ENCODE assay signal across 34 cellular contexts in genomic region chr9:4058931-4059330, GRCh38.
"Had no signal": no experiment of that assay in that cellular context is flagged by ENCODE, and none has a peak within 500 bp of the region (broad histone marks: within the 10 kb centered on the region; RNA-seq: fewer than 3 reads in every experiment).

No MANE protein-coding gene starts in this region.

- H3K27ac ChIP-seq: adrenal gland, brain microvascular endothelial cell, breast epithelium, WERI-Rb-1 had no signal

- DNase-seq: activated CD4-positive, alpha-beta memory T cell treated with anti-CD3 and anti-CD28 coated beads, Interleukin-2, amount 10 ng/mL, durations not matched to agents 7 days and 5 days; activated CD4-positive, alpha-beta T cell treated with anti-CD3 and anti-CD28 coated beads for 1 hour; activated CD4-positive, alpha-beta T cell treated with anti-CD3 and anti-CD28 coated beads for 36 hours; activated CD4-positive, alpha-beta T cell treated with anti-CD3 and anti-CD28 coated beads for 48 hours; activated CD4-positive, alpha-beta T cell treated with anti-CD3 and anti-CD28 coated beads, Interleukin-2, amount 10 ng/mL, durations not matched to agents 7 days and 5 days; activated CD4-positive, alpha-beta T cell treated with anti-CD3 and anti-CD28 coated beads, Interleukin-2, amount 50 U/mL, for 48 hours; activated CD4-positive, CD25-positive, alpha-beta regulatory T cell; activated CD8-positive, alpha-beta memory T cell treated with anti-CD3 and anti-CD28 coated beads for 24 hours; activated CD8-positive, alpha-beta memory T cell treated with anti-CD3 and anti-CD28 coated beads, Interleukin-2, amount 10 ng/mL, durations not matched to agents 7 days and 5 days; activated CD8-positive, alpha-beta memory T cell treated with anti-CD3 and anti-CD28 coated beads, Interleukin-2, amount 50 U/mL, for 48 hours; activated CD8-positive, alpha-beta T cell treated with anti-CD3 and anti-CD28 coated beads, Interleukin-2, amount 10 ng/mL, durations not matched to agents 7 days and 5 days; activated effector memory CD4-positive, alpha-beta T cell treated with Interleukin-2 at 50 U/mL for 16 hours; activated gamma-delta T cell; activated naive CD4-positive, alpha-beta T cell treated with anti-CD3 and anti-CD28 coated beads, Interleukin-2, amount 10 ng/mL, durations not matched to agents 7 days and 5 days; activated naive CD4-positive, alpha-beta T cell treated with Interleukin-2 at 50 U/mL for 16 hours; activated T-cell treated with anti-CD3 and anti-CD28 coated beads, Interleukin-2, amount 50 U/mL, for 24 hours; activated T-cell treated with anti-CD3 and anti-CD28 coated beads, Interleukin-2, amount 50 U/mL, for 48 hours; adrenal gland; amniotic stem cell; aorta; brain microvascular endothelial cell; central memory CD4-positive, alpha-beta T cell; T-helper 1 cell; T-helper 2 cell; T-helper 9 cell; WERI-Rb-1 had no signal

- H3K36me3 ChIP-seq: adrenal gland, brain microvascular endothelial cell, breast epithelium, WERI-Rb-1 had no signal

- H3K4me1 ChIP-seq: adrenal gland, breast epithelium had no signal

- H3K27me3 ChIP-seq: adrenal gland, brain microvascular endothelial cell, breast epithelium had no signal

- H3K4me1 Mint-ChIP-seq: activated CD4-positive, alpha-beta memory T cell treated with anti-CD3 and anti-CD28 coated beads, Interleukin-2, amount 10 ng/mL, durations not matched to agents 7 days and 5 days; activated CD4-positive, alpha-beta T cell treated with anti-CD3 and anti-CD28 coated beads for 36 hours; activated CD4-positive, alpha-beta T cell treated with anti-CD3 and anti-CD28 coated beads, Interleukin-2, amount 10 ng/mL, durations not matched to agents 7 days and 5 days; activated CD8-positive, alpha-beta memory T cell treated with anti-CD3 and anti-CD28 coated beads, Interleukin-2, amount 10 ng/mL, durations not matched to agents 7 days and 5 days; activated naive CD4-positive, alpha-beta T cell treated with anti-CD3 and anti-CD28 coated beads, Interleukin-2, amount 10 ng/mL, durations not matched to agents 7 days and 5 days; activated naive CD4-positive, alpha-beta T cell treated with anti-CD3 and anti-CD28 coated beads, Interleukin-2, amount 50 U/mL, for 24 hours; WTC11 had no signal

- H3K4me3 Mint-ChIP-seq: activated CD4-positive, alpha-beta memory T cell treated with anti-CD3 and anti-CD28 coated beads, Interleukin-2, amount 10 ng/mL, durations not matched to agents 7 days and 5 days; activated CD4-positive, alpha-beta T cell treated with anti-CD3 and anti-CD28 coated beads for 36 hours; activated CD4-positive, alpha-beta T cell treated with anti-CD3 and anti-CD28 coated beads, Interleukin-2, amount 10 ng/mL, durations not matched to agents 7 days and 5 days; activated CD8-positive, alpha-beta memory T cell treated with anti-CD3 and anti-CD28 coated beads, Interleukin-2, amount 10 ng/mL, durations not matched to agents 7 days and 5 days; activated CD8-positive, alpha-beta T cell treated with anti-CD3 and anti-CD28 coated beads, Interleukin-2, amount 10 ng/mL, durations not matched to agents 7 days and 5 days; activated naive CD4-positive, alpha-beta T cell treated with anti-CD3 and anti-CD28 coated beads, Interleukin-2, amount 10 ng/mL, durations not matched to agents 7 days and 5 days; activated naive CD4-positive, alpha-beta T cell treated with anti-CD3 and anti-CD28 coated beads, Interleukin-2, amount 50 U/mL, for 24 hours; activated naive CD8-positive, alpha-beta T cell; activated T-cell treated with anti-CD3 and anti-CD28 coated beads, Interleukin-2, amount 50 U/mL, for 24 hours; T-helper 1 cell treated with Interleukin-12 subunit alpha and Interleukin-12 subunit beta and Interleukin-4 antibody, amounts not matched to agents 30 μg/mL and 1 μg/mL, for 36 hours; T-helper 2 cell treated with Interferon-gamma antibody and Interleukin-4, amounts not matched to agents 5 μg/mL and 100 μg/mL, for 36 hours; WTC11 had no signal

- H3K27ac Mint-ChIP-seq: activated CD4-positive, alpha-beta memory T cell treated with anti-CD3 and anti-CD28 coated beads, Interleukin-2, amount 10 ng/mL, durations not matched to agents 7 days and 5 days; activated CD4-positive, alpha-beta T cell treated with anti-CD3 and anti-CD28 coated beads for 36 hours; activated CD4-positive, alpha-beta T cell treated with anti-CD3 and anti-CD28 coated beads, Interleukin-2, amount 10 ng/mL, durations not matched to agents 7 days and 5 days; activated CD8-positive, alpha-beta memory T cell treated with anti-CD3 and anti-CD28 coated beads, Interleukin-2, amount 10 ng/mL, durations not matched to agents 7 days and 5 days; activated CD8-positive, alpha-beta T cell treated with anti-CD3 and anti-CD28 coated beads, Interleukin-2, amount 10 ng/mL, durations not matched to agents 7 days and 5 days; activated naive CD4-positive, alpha-beta T cell treated with anti-CD3 and anti-CD28 coated beads, Interleukin-2, amount 10 ng/mL, durations not matched to agents 7 days and 5 days; activated naive CD4-positive, alpha-beta T cell treated with anti-CD3 and anti-CD28 coated beads, Interleukin-2, amount 50 U/mL, for 24 hours; activated naive CD8-positive, alpha-beta T cell; activated T-cell treated with anti-CD3 and anti-CD28 coated beads, Interleukin-2, amount 50 U/mL, for 24 hours; activated T-helper 2 cell treated with anti-CD3 and anti-CD28 coated beads, Interferon-gamma antibody, Interleukin-2, Interleukin-4, amounts not matched to agents 10 μg/mL and 5 μg/mL and 100 μg/mL, durations not matched to agents 14 hours and 24 hours and 36 hours; T-helper 1 cell treated with Interleukin-12 subunit alpha and Interleukin-12 subunit beta and Interleukin-4 antibody, amounts not matched to agents 30 μg/mL and 1 μg/mL, for 36 hours; T-helper 2 cell treated with Interferon-gamma antibody and Interleukin-4, amounts not matched to agents 5 μg/mL and 100 μg/mL, for 36 hours; WTC11 had no signal

- H3K27me3 Mint-ChIP-seq: activated CD4-positive, alpha-beta T cell treated with anti-CD3 and anti-CD28 coated beads for 36 hours; activated CD4-positive, alpha-beta T cell treated with anti-CD3 and anti-CD28 coated beads, Interleukin-2, amount 10 ng/mL, durations not matched to agents 7 days and 5 days; activated CD8-positive, alpha-beta memory T cell treated with anti-CD3 and anti-CD28 coated beads, Interleukin-2, amount 10 ng/mL, durations not matched to agents 7 days and 5 days; activated naive CD4-positive, alpha-beta T cell treated with anti-CD3 and anti-CD28 coated beads, Interleukin-2, amount 10 ng/mL, durations not matched to agents 7 days and 5 days had no signal

- ATAC-seq: activated CD4-positive, alpha-beta T cell treated with anti-CD3 and anti-CD28 coated beads for 36 hours; activated CD4-positive, CD25-positive, alpha-beta regulatory T cell treated with anti-CD3 and anti-CD28 coated beads, Interleukin-2, amount 50 U/mL, for 24 hours; activated CD8-positive, alpha-beta memory T cell treated with anti-CD3 and anti-CD28 coated beads, Interleukin-2, amount 10 ng/mL, durations not matched to agents 7 days and 5 days; activated CD8-positive, alpha-beta T cell treated with anti-CD3 and anti-CD28 coated beads, Interleukin-2, amount 10 ng/mL, durations not matched to agents 7 days and 5 days; WTC11 had no signal

- H3K36me3 Mint-ChIP-seq: activated naive CD4-positive, alpha-beta T cell treated with anti-CD3 and anti-CD28 coated beads, Interleukin-2, amount 10 ng/mL, durations not matched to agents 7 days and 5 days had no signal

- H3K4me3 ChIP-seq: adrenal gland, breast epithelium had no signal
